ENCODE assay signal across 10 cellular contexts in genomic region chr1:230849451-230850194, GRCh38. TPM values are rescaled to one million over a fixed set of nuclear protein-coding genes. Genes with fewer than 3 reads are reported as not detected.
DNase-seq lines count a peak whose midpoint lies in the region; ATAC-seq lines count a peak whose summit lies in the region.
"Had no signal": no experiment of that assay in that cellular context is flagged by ENCODE, and none has a peak within 500 bp of the region (broad histone marks: within the 10 kb centered on the region; RNA-seq: fewer than 3 reads in every experiment).

No MANE protein-coding gene starts in this region.

- in situ Hi-C loops in ACHN (cut with HindIII; ENCODE audit: low pct_ligation_motif_present, low pct_unique_long_range_greater_than_20kb, low sequenced_read_pairs): no loop called here

- ATAC-seq in esophagus mucosa: peak; percentile 28
- ATAC-seq in GM19452 (IDR thresholded peaks at IDR 0.05; ENCODE audit: unreplicated experiment): no peak
- ATAC-seq: CD8-positive, alpha-beta T cell; stimulated activated naive B cell treated with anti-CD40 and anti-IgM and Interleukin-4, amounts not matched to agents 10 μg/mL and 1 μg/mL and 100 μg/mL, for 72 hours had no signal

- DNase-seq in ACHN (peak; percentile 78), NCI-H446 treated with DMSO at 0.1 percent for 48 hours (lab: John Stamatoyannopoulos, UW) (peak; percentile 84), non-pigmented ciliary epithelial cell (ENCODE audit: low read depth) (peak; percentile 82), mesenteric fat pad (ENCODE audit: low spot score) (no peak), HT-29 (ENCODE audit: low spot score) (no peak)
- no peak for DNase-seq in stimulated activated CD4-positive, alpha-beta T cell treated with anti-CD3 and anti-CD28 coated beads, Interleukin-4, amount 100 ng/mL, for 4 hours
- DNase-seq: CD8-positive, alpha-beta T cell; stimulated activated naive B cell treated with anti-CD40 and anti-IgM and Interleukin-4, amounts not matched to agents 10 μg/mL and 1 μg/mL and 100 μg/mL, for 72 hours had no signal

RNA-seq across cellular contexts. Expression of gene C1orf198, which starts 18.7 kb away (rescaled TPM):
- total RNA-seq in esophagus mucosa (15.1 TPM), mesenteric fat pad (64.5 TPM)
- total RNA-seq in HT-29 (2014; rRNA removed; shearing (Covaris generic)): 29.7 and 35.0 TPM in 2 replicates

Comparison
In these comparisons a context has a peak if more than half of its experiments do, and no peak if none do; other contexts are left out.
1. DNase-seq: peak in ACHN (single experiment), NCI-H446 treated with DMSO at 0.1 percent for 48 hours (single experiment) and non-pigmented ciliary epithelial cell (single experiment); none in stimulated activated CD4-positive, alpha-beta T cell treated with anti-CD3 and anti-CD28 coated beads, Interleukin-4, amount 100 ng/mL, for 4 hours (0 of 2), mesenteric fat pad (single experiment) and HT-29 (single experiment).